In the genomic region with DNA sequence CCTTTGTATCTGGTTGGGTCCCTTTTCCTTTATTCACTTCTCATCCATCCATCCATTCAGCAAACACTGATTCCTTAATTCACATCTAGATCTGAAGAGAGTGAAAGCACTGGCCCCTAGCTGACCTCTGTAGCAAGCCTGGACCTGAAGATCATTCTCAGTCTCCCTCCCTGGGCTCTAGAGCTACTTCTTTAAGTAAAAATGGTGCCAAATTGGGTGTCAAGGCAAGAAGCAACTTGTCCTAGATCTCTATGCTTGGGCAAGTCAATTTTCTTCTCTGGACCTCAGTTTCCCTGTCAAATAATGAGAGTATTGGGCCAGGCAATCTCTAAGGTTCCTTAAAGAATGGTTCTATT, we compare ENCODE assay signal across 2 cellular contexts.
TF ChIP-seq lines count a peak whose summit lies in the region.

No MANE protein-coding gene starts in this region.

TF ChIP-seq in IMR-90, 13 proteins besides CTCF, POLR2A, EP300 and RAD21:
- no peak for TF ChIP-seq RCOR1 (IDR thresholded peaks at IDR 0.05; ENCODE audit: insufficient replicate concordance, low read length)
- no peak for TF ChIP-seq BHLHE40 (IDR thresholded peaks at IDR 0.05; ENCODE audit: low read depth, low read length)
- TF ChIP-seq MXI1 (IDR thresholded peaks at IDR 0.05; ENCODE audit: borderline replicate concordance, low read depth, low read length) = no peak
- no peak for TF ChIP-seq NFE2L2 (IDR thresholded peaks at IDR 0.05; ENCODE audit: low read depth, low read length)
- no peak for TF ChIP-seq CHD1 (IDR thresholded peaks at IDR 0.05; ENCODE audit: low read depth, low read length)
- no peak for TF ChIP-seq CEBPB (IDR thresholded peaks at IDR 0.05; ENCODE audit: low read depth, low read length)
- no peak for TF ChIP-seq SMC3 (IDR thresholded peaks at IDR 0.05; ENCODE audit: low read depth, low read length)
- TF ChIP-seq FOS (IDR thresholded peaks at IDR 0.05; ENCODE audit: low read depth, low read length) = no peak

TF ChIP-seq in HepG2, 621 proteins besides CTCF, POLR2A, EP300 and RAD21:
- TF ChIP-seq MZF1 (CRISPR knock-in tag; IDR thresholded peaks at IDR 0.05; ENCODE audit: borderline replicate concordance) = no peak
